Comparison of ENCODE assay signal across 8 cellular contexts in the genomic region with DNA sequence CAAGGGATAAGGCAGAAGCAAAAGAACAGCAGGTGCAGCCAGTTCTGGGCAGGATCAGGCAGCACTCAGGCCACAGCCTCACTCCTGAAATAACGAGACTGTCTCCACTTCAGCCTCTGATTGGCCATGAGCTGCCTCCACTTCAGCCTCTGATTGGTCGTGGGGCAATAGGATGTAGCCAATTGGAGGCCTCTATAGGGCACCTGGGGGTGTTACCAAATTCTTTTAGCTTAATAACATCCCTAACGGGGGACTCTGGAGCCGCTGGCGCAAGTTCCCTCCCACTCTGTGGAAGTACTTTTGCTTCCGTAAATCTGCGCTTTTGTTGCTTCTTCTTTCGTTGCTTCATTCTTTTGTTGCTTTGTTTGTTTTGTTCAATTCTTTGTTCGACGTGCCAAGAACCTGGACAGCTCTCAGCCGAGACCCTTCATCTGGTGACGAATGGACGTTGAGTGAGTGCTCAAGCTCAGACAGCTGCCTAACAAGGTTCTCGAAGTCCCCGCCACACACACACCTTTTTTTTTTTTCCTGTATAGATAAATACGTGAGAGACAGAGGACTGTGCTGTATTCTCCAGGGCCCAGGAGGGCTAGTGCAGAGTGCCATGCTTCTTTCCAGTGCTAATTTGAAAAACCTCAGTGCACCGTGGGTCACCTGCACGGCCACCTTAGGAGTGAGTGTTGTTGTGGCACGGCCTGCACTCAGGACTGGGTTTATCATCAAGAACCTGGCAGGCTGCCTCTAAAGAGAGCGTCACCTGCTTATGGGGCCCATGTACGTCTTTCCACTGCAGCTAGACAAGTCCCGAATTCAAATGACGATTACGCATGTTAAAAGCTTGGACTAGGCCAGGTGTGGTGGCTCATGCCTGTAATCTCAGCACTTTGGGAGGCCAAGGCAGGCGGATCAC. TPM values are rescaled to one million over a fixed set of nuclear protein-coding genes. Genes with fewer than 3 reads are reported as not detected.
DNase-seq lines count a peak whose midpoint lies in the region; ATAC-seq and TF ChIP-seq lines count a peak whose summit lies in the region.

No MANE protein-coding gene starts in this region.

- DNase-seq in Caco-2: peak; percentile 39 to 68
- peak; percentile 10 for DNase-seq in Jurkat, Clone E6-1 (ENCODE audit: low read depth, low spot score)
- no peak for DNase-seq in T-helper 17 cell
- DNase-seq in iPS-NIHi7 (ENCODE audit: extremely low spot score): peak; percentile 70
- DNase-seq in GM23248: no peak
- DNase-seq in activated T-helper 1 cell treated with anti-CD3 and anti-CD28 coated beads, Interleukin-12 subunit alpha, Interleukin-12 subunit beta, Interleukin-2, Interleukin-4 antibody, amounts not matched to agents 30 ng/mL and 10 ng/mL and 1 ng/mL, durations not matched to agents 14 hours and 24 hours and 36 hours (ENCODE audit: low spot score): no peak
- no peak for DNase-seq in stimulated activated CD4-positive, alpha-beta T cell treated with anti-CD3 and anti-CD28 coated beads, Interleukin-4, amount 100 ng/mL, for 24 hours

- no peaks in the 10 kb centered on the region for H3K9me3 Mint-ChIP-seq in Caco-2 (ENCODE audit: unreplicated experiment)
- H3K9me3 Mint-ChIP-seq in activated T-helper 1 cell treated with anti-CD3 and anti-CD28 coated beads, Interleukin-12 subunit alpha, Interleukin-12 subunit beta, Interleukin-2, Interleukin-4 antibody, amounts not matched to agents 30 ng/mL and 10 ng/mL and 1 ng/mL, durations not matched to agents 14 hours and 24 hours and 36 hours: no peaks in the 10 kb centered on the region

- H3K36me3 Mint-ChIP-seq in Caco-2 (ENCODE audit: insufficient read depth, unreplicated experiment) (no peaks in the 10 kb centered on the region), T-helper 17 cell (ENCODE audit: low read depth) (no peaks in the 10 kb centered on the region)
- H3K36me3 Mint-ChIP-seq in activated T-helper 1 cell treated with anti-CD3 and anti-CD28 coated beads, Interleukin-12 subunit alpha, Interleukin-12 subunit beta, Interleukin-2, Interleukin-4 antibody, amounts not matched to agents 30 ng/mL and 10 ng/mL and 1 ng/mL, durations not matched to agents 14 hours and 24 hours and 36 hours (ENCODE audit: low read depth): no peaks in the 10 kb centered on the region

- in situ Hi-C loops in GM23248 (cut with MboI): no loop called here

- POLR2A ChIA-PET in Caco-2 (lab: Charles Lee): no interaction called here

- H3K4me3 ChIP-seq in Caco-2 (ENCODE audit: low read depth, low read length) (no peak overlapping the region), GM23248 (no peak overlapping the region)
- H3K4me3 ChIP-seq in Jurkat, Clone E6-1 (ENCODE audit: low read length): no peak overlapping the region

- H3K9ac ChIP-seq in GM23248: no peak overlapping the region

- H3K9me2 ChIP-seq in GM23248 (ENCODE audit: insufficient read depth): no peaks in the 10 kb centered on the region

- H3K79me2 ChIP-seq in GM23248 (ENCODE audit: insufficient read depth): no peaks in the 10 kb centered on the region

- 68 to 69% methylated on average over 25 of the region's 25 CpGs for WGBS in GM23248 (ENCODE audit: low coverage in 1 of 2, low lambda C conversion rate in 2 of 2, missing lambda C conversion rate in 2 of 2), 2 experiments

- H3K4me1 ChIP-seq in Caco-2 (peaks cover 10% of the 10 kb centered on the region), GM23248 (ENCODE audit: insufficient read depth) (no peaks in the 10 kb centered on the region)

- H3K27me3 ChIP-seq in Caco-2 (replicated peaks; ENCODE audit: control insufficient read depth, insufficient read depth, low read length): no peaks in the 10 kb centered on the region
- H3K27me3 ChIP-seq in GM23248 (replicated peaks; ENCODE audit: insufficient read depth): peaks cover 18% of the 10 kb centered on the region

- intact Hi-C loops in Caco-2 (cut with micrococcal nuclease; ENCODE audit: unreplicated experiment): loop anchor here (5.0 kb wide), 3 partner anchors 52 to 252 kb away; no protein-coding TSS in a partner anchor
- intact Hi-C loops in activated T-helper 1 cell treated with anti-CD3 and anti-CD28 coated beads, Interleukin-12 subunit alpha, Interleukin-12 subunit beta, Interleukin-2, Interleukin-4 antibody, amounts not matched to agents 30 ng/mL and 10 ng/mL and 1 ng/mL, durations not matched to agents 14 hours and 24 hours and 36 hours (cut with micrococcal nuclease): no loop called here

- no peak for TF ChIP-seq CTCF in Caco-2 (IDR thresholded peaks at IDR 0.05; ENCODE audit: insufficient read depth in 1 of 2, low read depth in 1 of 2, low read length in 1 of 2, severe bottlenecking in 1 of 2, unreplicated experiment in 1 of 2)

- H3K36me3 ChIP-seq in Caco-2 (ENCODE audit: control insufficient read depth, insufficient read depth, low read length): no peaks in the 10 kb centered on the region
- no peaks in the 10 kb centered on the region for H3K36me3 ChIP-seq in GM23248 (ENCODE audit: low read depth)

- H3K4me1 Mint-ChIP-seq in Caco-2 (ENCODE audit: low read depth, unreplicated experiment) (peaks cover 6% of the 10 kb centered on the region), T-helper 17 cell (peaks cover 4% of the 10 kb centered on the region)
- H3K4me1 Mint-ChIP-seq in activated T-helper 1 cell treated with anti-CD3 and anti-CD28 coated beads, Interleukin-12 subunit alpha, Interleukin-12 subunit beta, Interleukin-2, Interleukin-4 antibody, amounts not matched to agents 30 ng/mL and 10 ng/mL and 1 ng/mL, durations not matched to agents 14 hours and 24 hours and 36 hours (ENCODE audit: low read depth): no peaks in the 10 kb centered on the region

- H3K27me3 Mint-ChIP-seq in Caco-2 (ENCODE audit: insufficient read depth, unreplicated experiment) (peaks cover 4% of the 10 kb centered on the region), T-helper 17 cell (peaks cover 61% of the 10 kb centered on the region)
- H3K27me3 Mint-ChIP-seq in activated T-helper 1 cell treated with anti-CD3 and anti-CD28 coated beads, Interleukin-12 subunit alpha, Interleukin-12 subunit beta, Interleukin-2, Interleukin-4 antibody, amounts not matched to agents 30 ng/mL and 10 ng/mL and 1 ng/mL, durations not matched to agents 14 hours and 24 hours and 36 hours (ENCODE audit: insufficient read depth): peaks cover 2% of the 10 kb centered on the region

- CTCF ChIA-PET in Caco-2 (lab: Charles Lee): interaction anchor here (0.6 to 0.7 kb wide), 2 partner anchors 567 to 1739 kb away, joined by 3 to 11 read pairs; no protein-coding TSS in a partner anchor

- peak overlapping the region; percentile 61 for H3K4me3 Mint-ChIP-seq in Caco-2 (ENCODE audit: unreplicated experiment)
- no peak overlapping the region for H3K4me3 Mint-ChIP-seq in T-helper 17 cell
- no peak overlapping the region for H3K4me3 Mint-ChIP-seq in activated T-helper 1 cell treated with anti-CD3 and anti-CD28 coated beads, Interleukin-12 subunit alpha, Interleukin-12 subunit beta, Interleukin-2, Interleukin-4 antibody, amounts not matched to agents 30 ng/mL and 10 ng/mL and 1 ng/mL, durations not matched to agents 14 hours and 24 hours and 36 hours

- H3K27ac ChIP-seq in GM23248: no peak overlapping the region

- ATAC-seq in T-helper 17 cell: peak; percentile 32
- ATAC-seq in GM18907 (IDR thresholded peaks at IDR 0.05; ENCODE audit: unreplicated experiment): no peak

- H3K9me3 ChIP-seq in Caco-2: no peaks in the 10 kb centered on the region
- H3K9me3 ChIP-seq in T-helper 17 cell (ENCODE audit: control insufficient read depth, low read length, poor library complexity, severe bottlenecking): no peaks in the 10 kb centered on the region
- no peaks in the 10 kb centered on the region for H3K9me3 ChIP-seq in GM23248 (ENCODE audit: low read depth)

- H2AFZ ChIP-seq in GM23248: no peak overlapping the region

- no peaks in the 10 kb centered on the region for H4K20me1 ChIP-seq in GM23248 (ENCODE audit: insufficient read depth)

- no peaks in the 10 kb centered on the region for H3F3A ChIP-seq in GM23248 (ENCODE audit: insufficient read depth)

- BruUV-seq in Caco-2 (replicated peaks; lab: Mats Ljungman, UMichigan): no TSS peak

- H3K4me2 ChIP-seq in GM23248 (ENCODE audit: unreplicated experiment): no peak overlapping the region

- no peak overlapping the region for H3K27ac Mint-ChIP-seq in Caco-2 (ENCODE audit: unreplicated experiment)
- no peak overlapping the region for H3K27ac Mint-ChIP-seq in T-helper 17 cell
- H3K27ac Mint-ChIP-seq in activated T-helper 1 cell treated with anti-CD3 and anti-CD28 coated beads, Interleukin-12 subunit alpha, Interleukin-12 subunit beta, Interleukin-2, Interleukin-4 antibody, amounts not matched to agents 30 ng/mL and 10 ng/mL and 1 ng/mL, durations not matched to agents 14 hours and 24 hours and 36 hours: no peak overlapping the region

RNA-seq across cellular contexts. Expression of gene TUBGCP3, which starts 32.0 kb away (rescaled TPM):
- total RNA-seq in Caco-2 (2022) (51.1 and 55.7 TPM in 2 replicates), T-helper 17 cell (10 to 100 TPM; 34.5 to 35.3 TPM)
- polyA plus RNA-seq in Jurkat, Clone E6-1 (2012; ENCODE audit: insufficient read depth, insufficient read length): 48.1 TPM
- 12.0 TPM in 2 replicates for total RNA-seq in GM23248 (2014; rRNA removed; shearing (Covaris generic))
- 12.2 and 13.1 TPM in 2 replicates for polyA plus RNA-seq in GM23248 (2016; fragmentation: Nextera tagmentation; extraction: Ambion mirVana)
- total RNA-seq in activated T-helper 1 cell treated with anti-CD3 and anti-CD28 coated beads, Interleukin-12 subunit alpha, Interleukin-12 subunit beta, Interleukin-2, Interleukin-4 antibody, amounts not matched to agents 30 ng/mL and 10 ng/mL and 1 ng/mL, durations not matched to agents 14 hours and 24 hours and 36 hours: 67.4 and 71.8 TPM in 2 replicates

Comparison
In these comparisons a context has a peak if more than half of its experiments do, and no peak if none do; other contexts are left out.
1. DNase-seq: peak in Caco-2 (2 of 2), Jurkat, Clone E6-1 (single experiment) and iPS-NIHi7 (single experiment); none in T-helper 17 cell (0 of 3), GM23248 (single experiment), activated T-helper 1 cell treated with anti-CD3 and anti-CD28 coated beads, Interleukin-12 subunit alpha, Interleukin-12 subunit beta, Interleukin-2, Interleukin-4 antibody, amounts not matched to agents 30 ng/mL and 10 ng/mL and 1 ng/mL, durations not matched to agents 14 hours and 24 hours and 36 hours (single experiment) and stimulated activated CD4-positive, alpha-beta T cell treated with anti-CD3 and anti-CD28 coated beads, Interleukin-4, amount 100 ng/mL, for 24 hours (single experiment).